Comparison of ENCODE assay signal across 8 cellular contexts in genomic region chr16:2224183-2224486, GRCh38. TPM values are rescaled to one million over a fixed set of nuclear protein-coding genes. Genes with fewer than 3 reads are reported as not detected.
A peak's percentile ranks its signal among the peaks of the same experiment; 100 is the strongest.
DNase-seq lines count a peak whose midpoint lies in the region; ATAC-seq, FAIRE-seq and TF ChIP-seq lines count a peak whose summit lies in the region.

No MANE protein-coding gene starts in this region.

- H2BK120ac ChIP-seq in trophoblast cell (ENCODE audit: insufficient read depth, low read length, poor library complexity) = peak overlapping the region; percentile 24

- DNase-seq in A549 (ENCODE audit: low read depth in 1 of 2, low spot score in 1 of 2) = peak in 1 of 2 experiments; percentile 61
- DNase-seq in RWPE2 (ENCODE audit: low spot score) = no peak
- peak; percentile 44 for DNase-seq in fibroblast of peridontal ligament (ENCODE audit: extremely low read depth)
- DNase-seq in trophoblast cell = no peak
- no peak for DNase-seq in NCI-H446 treated with DMSO at 0.1 percent for 48 hours (lab: John Stamatoyannopoulos, UW)

- peak overlapping the region; percentile 34 for H3K18ac ChIP-seq in trophoblast cell (ENCODE audit: low read length)

- H3K79me1 ChIP-seq in trophoblast cell (ENCODE audit: low read length) = peaks cover 6% of the 10 kb centered on the region

- no peak; the same call in 2 of the 3 replicates for TF ChIP-seq CTCF in A549 (IDR thresholded peaks at IDR 0.05)
- TF ChIP-seq CTCF in RWPE2 (IDR thresholded peaks at IDR 0.05; ENCODE audit: poor library complexity, severe bottlenecking) = peak; percentile 19

- peak overlapping the region; percentile 76 for H3K4ac ChIP-seq in trophoblast cell (ENCODE audit: low read depth, low read length)

- TF ChIP-seq RAD21 in A549 (conservative IDR thresholded peaks at IDR 0.05 in 1 of 2, IDR thresholded peaks at IDR 0.05 in 1 of 2) = peak in 1 of 2 experiments; percentile 39; a peak in 3 of 5 replicates

- H3K36me3 ChIP-seq in RWPE2 (ENCODE audit: low read depth) (peaks cover 9% of the 10 kb centered on the region), trophoblast cell (ENCODE audit: control insufficient read depth in 1 of 2, insufficient read depth in 2 of 2, low read length in 2 of 2) (peaks cover 16 to 20% of the 10 kb centered on the region in 2 experiments)

- no peak overlapping the region for H2BK12ac ChIP-seq in trophoblast cell (ENCODE audit: low read length)

- ATAC-seq in A549 = peak; percentile 72 to 73; a peak in 5 of 6 replicates
- ATAC-seq in GM18907 (IDR thresholded peaks at IDR 0.05; ENCODE audit: unreplicated experiment) = peak; percentile 14
- no peak for ATAC-seq in RWPE2 (ENCODE audit: low read depth)
- ATAC-seq in GM19328 (IDR thresholded peaks at IDR 0.05; ENCODE audit: unreplicated experiment) = no peak
- ATAC-seq in HG03469 (IDR thresholded peaks at IDR 0.05; ENCODE audit: unreplicated experiment) = no peak

- peak overlapping the region; percentile 68 for H4K8ac ChIP-seq in trophoblast cell (ENCODE audit: low read depth, low read length)

- FAIRE-seq in A549 (lab: Jason Lieb, UNC) = no peak

- no peaks in the 10 kb centered on the region for H3K9me3 ChIP-seq in A549
- H3K9me3 ChIP-seq in RWPE2 (ENCODE audit: severe bottlenecking) = no peaks in the 10 kb centered on the region
- H3K9me3 ChIP-seq in trophoblast cell (ENCODE audit: insufficient read depth, low read depth, low read length) = peaks cover 2% of the 10 kb centered on the region

- H3K27ac ChIP-seq in A549 = peak overlapping the region; percentile 96 to 97
- peak overlapping the region; percentile 68 for H3K27ac ChIP-seq in RWPE2 (ENCODE audit: poor library complexity, severe bottlenecking)
- H3K27ac ChIP-seq in trophoblast cell (ENCODE audit: low read depth, low read length) = no peak overlapping the region

- H2AK5ac ChIP-seq in trophoblast cell (ENCODE audit: low read length) = peak overlapping the region; percentile 82

- H4K91ac ChIP-seq in trophoblast cell (ENCODE audit: low read depth, low read length) = peak overlapping the region; percentile 60

- TF ChIP-seq EP300 in A549 (IDR thresholded peaks at IDR 0.05) = no peak

- H3K23ac ChIP-seq in trophoblast cell (ENCODE audit: low read length) = no peak overlapping the region

- H3K9ac ChIP-seq in trophoblast cell (ENCODE audit: low read length) = peak overlapping the region; percentile 96

- 7% methylated on average over 5 of the region's 5 CpGs for WGBS in A549 (ENCODE audit: missing lambda C conversion rate)
- WGBS in trophoblast cell (ENCODE audit: extremely low coverage, insufficient coverage, insufficient read length) = no CpG with 5 or more reads among the region's 5 CpGs

- H3K14ac ChIP-seq in trophoblast cell (ENCODE audit: low read length) = peak overlapping the region; percentile 90

- H3K27me3 ChIP-seq in RWPE2 (ENCODE audit: insufficient read depth, poor library complexity, severe bottlenecking) = no peaks in the 10 kb centered on the region
- no peaks in the 10 kb centered on the region for H3K27me3 ChIP-seq in trophoblast cell (ENCODE audit: insufficient read depth, low read length)

- H3K4me1 ChIP-seq in A549 = peaks cover 25% of the 10 kb centered on the region
- H3K4me1 ChIP-seq in RWPE2 (ENCODE audit: insufficient read depth, poor library complexity, severe bottlenecking) = no peaks in the 10 kb centered on the region
- H3K4me1 ChIP-seq in trophoblast cell (ENCODE audit: control insufficient read depth in 1 of 2, insufficient read depth in 2 of 2, low read length in 2 of 2) = peaks cover 0 to 6% of the 10 kb centered on the region in 2 experiments

- H4K12ac ChIP-seq in trophoblast cell (ENCODE audit: low read depth, low read length) = peak overlapping the region; percentile 54

- TF ChIP-seq POLR2A in A549 (IDR thresholded peaks at IDR 0.05; ENCODE audit: low read length) = no peak

- peaks cover 16% of the 10 kb centered on the region for H3K79me2 ChIP-seq in trophoblast cell (ENCODE audit: control insufficient read depth, insufficient read depth, low read length, poor library complexity)

- CTCF ChIA-PET in A549 (lab: Yijun Ruan, JAX) = no interaction called here

- peak overlapping the region; percentile 35 for H2BK5ac ChIP-seq in trophoblast cell (ENCODE audit: low read depth, low read length, poor library complexity)

- peak overlapping the region; percentile 42 for H2AFZ ChIP-seq in trophoblast cell (ENCODE audit: insufficient read depth, low read length, poor library complexity)

- POLR2A ChIA-PET in A549 (lab: Yijun Ruan, JAX) = no interaction called here

- peak overlapping the region; percentile 98 for H3K4me3 ChIP-seq in A549
- peak overlapping the region; percentile 85 for H3K4me3 ChIP-seq in RWPE2 (ENCODE audit: severe bottlenecking)
- H3K4me3 ChIP-seq in trophoblast cell (ENCODE audit: low read depth, low read length) = peak overlapping the region; percentile 93

- H3K4me2 ChIP-seq in A549 = peak overlapping the region; percentile 99
- H3K4me2 ChIP-seq in trophoblast cell (ENCODE audit: low read length) = peak overlapping the region; percentile 83

TF ChIP-seq in A549, 52 proteins besides CTCF, POLR2A, EP300 and RAD21:
- TF ChIP-seq MYC (IDR thresholded peaks at IDR 0.05; ENCODE audit: borderline replicate concordance, low read length) = no peak
- no peak for TF ChIP-seq FOSL2 (IDR thresholded peaks at IDR 0.05)
- 0 out of 2 replicates have a peak, but pooled peaks have one; percentile 2 for TF ChIP-seq FOSL2 (CRISPR knock-in tag; IDR thresholded peaks at IDR 0.05)
- TF ChIP-seq ZNF302 (CRISPR knock-in tag; IDR thresholded peaks at IDR 0.05) = no peak
- TF ChIP-seq JUN (IDR thresholded peaks at IDR 0.05) = 0 out of 5 replicates have a peak, but pooled peaks of 1 of the 2 experiments have one; percentile 5
- no peak for TF ChIP-seq RARB (CRISPR knock-in tag; IDR thresholded peaks at IDR 0.05)
TF ChIP-seq in A549: peak in this region for 2.

RNA-seq across cellular contexts. Expression of gene E4F1, which starts 0.7 kb away (rescaled TPM):
- polyA plus RNA-seq in A549 (2011; rRNA removed) = 10.4 and 11.0 TPM in 2 replicates
- 39.5 and 43.4 TPM in 2 replicates for polyA plus RNA-seq in A549 (2012; cell fraction: cytosol; rRNA removed)
- 164 and 278 TPM in 2 replicates for polyA plus RNA-seq in A549 (2012; cell fraction: nucleus; rRNA removed)
- polyA plus RNA-seq in A549 (2017; fragmentation: RNase III; extraction: RNeasy Plus Mini Kit Qiagen cat#74134 plus additional on column Dnase treatment) = 22.0 to 24.4 TPM (median 23.3 TPM) in 3 replicates
- 7.4 and 9.8 TPM in 2 replicates for polyA minus RNA-seq in A549 (2011; rRNA and poly(A)+ RNA removed)
- polyA plus RNA-seq in trophoblast cell (2013) = 11.3 and 12.5 TPM in 2 replicates

RNA-seq across cellular contexts. Expression of gene PGP, which starts 9.5 kb away (rescaled TPM):
- polyA plus RNA-seq in A549 (2011; rRNA removed) (13.9 and 15.0 TPM in 2 replicates), A549 (2017; fragmentation: RNase III; extraction: RNeasy Plus Mini Kit Qiagen cat#74134 plus additional on column Dnase treatment) (27.7 to 33.7 TPM (median 31.9 TPM) in 3 replicates)
- polyA plus RNA-seq in A549 (2012; cell fraction: cytosol; rRNA removed) = 37.0 and 52.9 TPM in 2 replicates
- polyA plus RNA-seq in A549 (2012; cell fraction: nucleus; rRNA removed) = 67.6 and 101 TPM in 2 replicates
- polyA minus RNA-seq in A549 (2011; rRNA and poly(A)+ RNA removed) = 7.6 TPM in 2 replicates
- polyA plus RNA-seq in trophoblast cell (2013) = 36.6 and 37.5 TPM in 2 replicates

RNA-seq across cellular contexts. Expression of gene DNASE1L2, which starts 12.1 kb away (rescaled TPM):
- polyA plus RNA-seq in A549 (2011; rRNA removed) = 0.36 and 0.65 TPM in 2 replicates
- 1.9 and 2.3 TPM in 2 replicates for polyA plus RNA-seq in A549 (2012; cell fraction: cytosol; rRNA removed)
- polyA plus RNA-seq in A549 (2012; cell fraction: nucleus; rRNA removed) = 10.5 and 17.7 TPM in 2 replicates
- 0.88 to 1.5 TPM (median 1.2 TPM) in 3 replicates for polyA plus RNA-seq in A549 (2017; fragmentation: RNase III; extraction: RNeasy Plus Mini Kit Qiagen cat#74134 plus additional on column Dnase treatment)
- 0.41 and 0.44 TPM in 2 replicates for polyA minus RNA-seq in A549 (2011; rRNA and poly(A)+ RNA removed)
- 0.31 and 0.41 TPM in 2 replicates for polyA plus RNA-seq in trophoblast cell (2013)

RNA-seq across cellular contexts. Expression of gene BRICD5, which starts 13.5 kb away (rescaled TPM):
- 2.0 and 3.1 TPM in 2 replicates for polyA plus RNA-seq in A549 (2011; rRNA removed)
- 6.3 TPM in 2 replicates for polyA plus RNA-seq in A549 (2012; cell fraction: cytosol; rRNA removed)
- 65.9 and 71.3 TPM in 2 replicates for polyA plus RNA-seq in A549 (2012; cell fraction: nucleus; rRNA removed)
- 7.4 to 11.6 TPM (median 9.1 TPM) in 3 replicates for polyA plus RNA-seq in A549 (2017; fragmentation: RNase III; extraction: RNeasy Plus Mini Kit Qiagen cat#74134 plus additional on column Dnase treatment)
- 0.54 and 1.9 TPM in 2 replicates for polyA minus RNA-seq in A549 (2011; rRNA and poly(A)+ RNA removed)
- 4.1 and 5.5 TPM in 2 replicates for polyA plus RNA-seq in trophoblast cell (2013)

RNA-seq across cellular contexts. Expression of gene MLST8, which starts 18.9 kb away (rescaled TPM):
- polyA plus RNA-seq in A549 (2011; rRNA removed) (46.8 and 49.5 TPM in 2 replicates), A549 (2017; fragmentation: RNase III; extraction: RNeasy Plus Mini Kit Qiagen cat#74134 plus additional on column Dnase treatment) (48.4 to 53.9 TPM (median 50.4 TPM) in 3 replicates)
- polyA plus RNA-seq in A549 (2012; cell fraction: cytosol; rRNA removed) = 104 and 110 TPM in 2 replicates
- 151 and 193 TPM in 2 replicates for polyA plus RNA-seq in A549 (2012; cell fraction: nucleus; rRNA removed)
- 56.8 and 69.3 TPM in 2 replicates for polyA minus RNA-seq in A549 (2011; rRNA and poly(A)+ RNA removed)
- 37.7 and 39.2 TPM in 2 replicates for polyA plus RNA-seq in trophoblast cell (2013)

Comparison
In these comparisons a context has a peak if more than half of its experiments do, and no peak if none do; other contexts are left out.
1. ATAC-seq: peak in A549 (2 of 2) and GM18907 (single experiment); none in RWPE2 (single experiment), GM19328 (single experiment) and HG03469 (single experiment).
2. Peak in every context shown above with its lines, with median percentiles within 50 percentile points of each other: H3K4me3 ChIP-seq.